ENCODE assay signal across 14 cellular contexts in genomic region chr1:167499106-167499505, GRCh38. TPM values are rescaled to one million over a fixed set of nuclear protein-coding genes. Genes with fewer than 3 reads are reported as not detected.
DNase-seq lines count a peak whose midpoint lies in the region; ATAC-seq and TF ChIP-seq lines count a peak whose summit lies in the region.
"Had no signal": no experiment of that assay in that cellular context is flagged by ENCODE, and none has a peak within 500 bp of the region (broad histone marks: within the 10 kb centered on the region; RNA-seq: fewer than 3 reads in every experiment).

No MANE protein-coding gene starts in this region.

- peak overlapping the region; percentile 69 for H3K4me2 ChIP-seq in Karpas-422 (ENCODE audit: low read depth, low read length, poor library complexity, severe bottlenecking)

- no peaks in the 10 kb centered on the region for H3K9me3 ChIP-seq in CD4-positive, alpha-beta T cell (ENCODE audit: control insufficient read depth, low read length)
- H3K9me3 ChIP-seq in Karpas-422 (ENCODE audit: low read length) (no peaks in the 10 kb centered on the region), upper lobe of left lung (no peaks in the 10 kb centered on the region)

- peak overlapping the region; percentile 47 for H3K4me3 Mint-ChIP-seq in CD4-positive, alpha-beta T cell
- peak overlapping the region; percentile 84 for H3K4me3 Mint-ChIP-seq in activated naive CD8-positive, alpha-beta T cell
- H3K4me3 Mint-ChIP-seq: neural crest cell had no signal

- H4K20me1 ChIP-seq in Karpas-422 (ENCODE audit: insufficient read depth, low read depth, low read length), result no peaks in the 10 kb centered on the region

- TF ChIP-seq CTCF in CD4-positive, alpha-beta T cell (IDR thresholded peaks at IDR 0.05), result no peak
- TF ChIP-seq CTCF in upper lobe of left lung (IDR thresholded peaks at IDR 0.05), result no peak
- no peak for TF ChIP-seq CTCF in GM20000 (IDR thresholded peaks at IDR 0.05; ENCODE audit: extremely low read depth, missing control alignments)

- peaks cover 99% of the 10 kb centered on the region for H3K36me3 Mint-ChIP-seq in CD4-positive, alpha-beta T cell (ENCODE audit: low read depth)
- H3K36me3 Mint-ChIP-seq in activated naive CD8-positive, alpha-beta T cell, result peaks cover 22% of the 10 kb centered on the region

- H2AFZ ChIP-seq in Karpas-422 (ENCODE audit: low read length), result no peak overlapping the region

- H3K79me2 ChIP-seq in Karpas-422 (ENCODE audit: low read length), result no peaks in the 10 kb centered on the region

- POLR2A ChIA-PET in CD4-positive, alpha-beta T cell (lab: Charles Lee), result interaction anchor here (1.0 to 6.4 kb wide), 10 partner anchors 9 to 54 kb away, joined by 3 to 115 read pairs (median 6); partner anchors contain the start of genes CD247 and CREG1

- peak overlapping the region; percentile 100 for H3K27ac Mint-ChIP-seq in CD4-positive, alpha-beta T cell
- H3K27ac Mint-ChIP-seq in activated naive CD8-positive, alpha-beta T cell, result peak overlapping the region; percentile 99

- H3K9me2 ChIP-seq in Karpas-422 (replicated peaks; ENCODE audit: insufficient read depth, low read length), result no peaks in the 10 kb centered on the region

- H3K4me1 Mint-ChIP-seq in CD4-positive, alpha-beta T cell (ENCODE audit: low read depth), result peaks cover 99% of the 10 kb centered on the region
- H3K4me1 Mint-ChIP-seq in activated naive CD8-positive, alpha-beta T cell (ENCODE audit: low read depth), result peaks cover 98% of the 10 kb centered on the region

- no peak for ATAC-seq in CD4-positive, alpha-beta T cell (ENCODE audit: poor library complexity)
- peak; percentile 23 for ATAC-seq in GM19395 (IDR thresholded peaks at IDR 0.05; ENCODE audit: unreplicated experiment)
- ATAC-seq in upper lobe of left lung (ENCODE audit: low FRiP score in 2 of 2), result no peak

- no peaks in the 10 kb centered on the region for H3K27me3 Mint-ChIP-seq in CD4-positive, alpha-beta T cell
- H3K27me3 Mint-ChIP-seq in activated naive CD8-positive, alpha-beta T cell, result no peaks in the 10 kb centered on the region

- TF ChIP-seq EP300 in upper lobe of left lung (IDR thresholded peaks at IDR 0.05), result no peak

- no peak for TF ChIP-seq POLR2A in upper lobe of left lung (IDR thresholded peaks at IDR 0.05)

- no peaks in the 10 kb centered on the region for H3K9me3 Mint-ChIP-seq in CD4-positive, alpha-beta T cell
- no peaks in the 10 kb centered on the region for H3K9me3 Mint-ChIP-seq in activated naive CD8-positive, alpha-beta T cell (ENCODE audit: low read depth)
- H3K9me3 Mint-ChIP-seq: neural crest cell had no signal

- H3K27me3 ChIP-seq in CD4-positive, alpha-beta T cell (ENCODE audit: control insufficient read depth, insufficient read depth, low read length), result no peaks in the 10 kb centered on the region
- H3K27me3 ChIP-seq in Karpas-422 (ENCODE audit: low read length) (no peaks in the 10 kb centered on the region), upper lobe of left lung (no peaks in the 10 kb centered on the region)

- peak overlapping the region; percentile 66 for H3K9ac ChIP-seq in Karpas-422 (ENCODE audit: low read length)

- peak overlapping the region; percentile 26 for H3K27ac ChIP-seq in CD4-positive, alpha-beta T cell (ENCODE audit: low read depth, low read length)
- H3K27ac ChIP-seq in Karpas-422 (ENCODE audit: low read length) (peak overlapping the region; percentile 97), upper lobe of left lung (no peak overlapping the region)
- H3K27ac ChIP-seq: SK-N-MC had no signal

- CTCF ChIA-PET in CD4-positive, alpha-beta T cell (lab: Charles Lee), result interaction anchor here (0.9 to 1.9 kb wide), 4 partner anchors 16 to 189 kb away, joined by 3 to 12 read pairs (median 3); partner anchors contain the start of gene CD247

- 22 to 49% methylated on average over 1 to 4 of the region's 4 CpGs for WGBS in upper lobe of left lung, 2 donors

- H3K4me1 ChIP-seq in Karpas-422 (ENCODE audit: low read length), result peaks cover 68% of the 10 kb centered on the region
- peaks cover 0 to 2% (median 0%) of the 10 kb centered on the region in 4 donors for H3K4me1 ChIP-seq in upper lobe of left lung

- DNase-seq in CD4-positive, alpha-beta T cell, result no peak
- DNase-seq in Karpas-422 (peak; percentile 73), upper lobe of left lung (no peak), GM20000 (ENCODE audit: low spot score) (no peak), LoVo (ENCODE audit: low spot score) (no peak)
- no peak for DNase-seq in stimulated activated CD4-positive, alpha-beta T cell treated with anti-CD3 and anti-CD28 coated beads, Interleukin-12 subunit alpha, Interleukin-12 subunit beta, amount 100 ng/mL, for 4 hours
- DNase-seq: C1 segment of cervical spinal cord; effector CD4-positive, alpha-beta T cell; NCI-H1092 had no signal

- H3K36me3 ChIP-seq in Karpas-422 (ENCODE audit: insufficient read depth, low read length), result no peaks in the 10 kb centered on the region
- no peaks in the 10 kb centered on the region for H3K36me3 ChIP-seq in upper lobe of left lung

- intact Hi-C loops in CD4-positive, alpha-beta T cell (cut with DNase I, micrococcal nuclease), result loop anchor here (1.0 to 2.0 kb wide), 3 partner anchors 10 to 16 kb away; no protein-coding TSS in a partner anchor

- H3K4me3 ChIP-seq in Karpas-422 (ENCODE audit: low read length) (peak overlapping the region; percentile 48; the same call in 1 of the 2 replicates), upper lobe of left lung (no peak overlapping the region)
- H3K4me3 ChIP-seq: SK-N-MC had no signal

RNA-seq across cellular contexts. Expression of gene CD247, which starts 19.2 kb away (rescaled TPM):
- 100 to 1,000 TPM; 355 to 378 TPM for total RNA-seq in CD4-positive, alpha-beta T cell
- total RNA-seq in Karpas-422 (2014; rRNA removed; shearing (Covaris generic); ENCODE audit: low replicate concordance), result 41.3 and 56.1 TPM in 2 replicates
- 10 to 100 TPM in 1 of 6 donors, 1 to 10 TPM in 5; 5.0 to 14.7 (median 8.7) TPM for total RNA-seq in upper lobe of left lung
- total RNA-seq: astrocyte had no signal

RNA-seq across cellular contexts. Expression of gene CREG1, which starts 54.5 kb away (rescaled TPM):
- 10 to 100 TPM; 10.7 to 11.2 TPM for total RNA-seq in CD4-positive, alpha-beta T cell
- total RNA-seq in Karpas-422 (2014; rRNA removed; shearing (Covaris generic); ENCODE audit: low replicate concordance), result 51.1 and 102 TPM in 2 replicates
- total RNA-seq in upper lobe of left lung, result 100 to 1,000 TPM; 114 to 235 (median 141) TPM

Comparison
In these comparisons a context has a peak if more than half of its experiments do, and no peak if none do; other contexts are left out.
1. H3K27ac ChIP-seq: peak in CD4-positive, alpha-beta T cell (single experiment) and Karpas-422 (single experiment); none in upper lobe of left lung (0 of 4).